21 cellular contexts compared by ENCODE assay signal in genomic region chr9:19619221-19619620, GRCh38.
A peak's percentile ranks its signal among the peaks of the same experiment; 100 is the strongest.
DNase-seq lines count a peak whose midpoint lies in the region; ATAC-seq lines count a peak whose summit lies in the region.
"Had no signal": no experiment of that assay in that cellular context is flagged by ENCODE, and none has a peak within 500 bp of the region (broad histone marks: within the 10 kb centered on the region; RNA-seq: fewer than 3 reads in every experiment).

No MANE protein-coding gene starts in this region.

- DNase-seq in NCI-H748 (lab: John Stamatoyannopoulos, UW; ENCODE audit: unreplicated experiment) (peak; percentile 29), NCI-H748 treated with DMSO at 0.1 percent for 48 hours (lab: John Stamatoyannopoulos, UW) (no peak), medulla oblongata (ENCODE audit: extremely low spot score) (peak; percentile 55), HUDEP-2 (lab: John Stamatoyannopoulos, UW; ENCODE audit: unreplicated experiment in 76 of 76) (no peak), NCI-H226 (no peak)
- DNase-seq: 8988T; AML-193; DMS53; GDM1; GOT3; HCEC 1CT; IMR-90; NCI-H1694; NCI-H2171 treated with DMSO at 0.1 percent for 48 hours; NCI-H446; NCI-H526; NK-92 treated with Interleukin-12 subunit alpha and Interleukin-12 subunit beta, amount 100 ng/mL, for 24 hours had no signal

- peak overlapping the region; percentile 98 for H3K27ac ChIP-seq in cingulate gyrus (ENCODE audit: low read depth, low read length)
- H3K27ac ChIP-seq: C4-2B, KMS-11 had no signal

- ATAC-seq in GM18868 (IDR thresholded peaks at IDR 0.05; ENCODE audit: unreplicated experiment): no peak

Comparison
In these comparisons a context has a peak if more than half of its experiments do, and no peak if none do; other contexts are left out.
1. DNase-seq: peak in NCI-H748 (single experiment) and medulla oblongata (single experiment); none in NCI-H748 treated with DMSO at 0.1 percent for 48 hours (single experiment), HUDEP-2 (0 of 76) and NCI-H226 (single experiment).